Comparison of ENCODE assay signal across 16 cellular contexts in genomic region chr11:41189711-41190477, GRCh38.
"Had no signal": no experiment of that assay in that cellular context is flagged by ENCODE, and none has a peak within 500 bp of the region (broad histone marks: within the 10 kb centered on the region; RNA-seq: fewer than 3 reads in every experiment).

No MANE protein-coding gene starts in this region.

- DNase-seq: activated naive CD4-positive, alpha-beta T cell treated with Interleukin-2 at 50 U/mL for 16 hours; activated naive CD8-positive, alpha-beta T cell treated with anti-CD3 and anti-CD28 coated beads, Interleukin-2, amount 50 U/mL, for 24 hours; aorta; cortex of kidney; effector CD4-positive, alpha-beta T cell; foreskin melanocyte; immature natural killer cell; left colon; mammary epithelial cell; mucosa of descending colon; naive thymus-derived CD4-positive, alpha-beta T cell; retina; stimulated activated CD4-positive, alpha-beta T cell treated with anti-CD3 and anti-CD28 coated beads, Interleukin-4, amount 100 ng/mL, for 1 hour; stimulated activated naive B cell treated with anti-CD40 and anti-IgM and Interleukin-4, amounts not matched to agents 10 μg/mL and 1 μg/mL and 100 μg/mL, for 72 hours; tibial artery had no signal

- H3K4me1 ChIP-seq: tibial artery had no signal

- H3K36me3 ChIP-seq: tibial artery had no signal

- H3K9me3 ChIP-seq: tibial artery had no signal

- H3K4me3 ChIP-seq: mucosa of descending colon, tibial artery had no signal

- ATAC-seq: activated CD4-positive, CD25-positive, alpha-beta regulatory T cell treated with anti-CD3 and anti-CD28 coated beads, Interleukin-2, amount 50 U/mL, for 24 hours; activated naive CD8-positive, alpha-beta T cell treated with anti-CD3 and anti-CD28 coated beads, Interleukin-2, amount 50 U/mL, for 24 hours; left colon; mucosa of descending colon; naive thymus-derived CD4-positive, alpha-beta T cell; stimulated activated naive B cell treated with anti-CD40 and anti-IgM and Interleukin-4, amounts not matched to agents 10 μg/mL and 1 μg/mL and 100 μg/mL, for 72 hours had no signal

- H3K27me3 ChIP-seq: tibial artery had no signal

- H3K27ac ChIP-seq: tibial artery had no signal
